2 cellular contexts compared by ENCODE assay signal in genomic region chr17:72164340-72164739, GRCh38.
TF ChIP-seq lines count a peak whose summit lies in the region.

No MANE protein-coding gene starts in this region.

TF ChIP-seq in HCT116, 20 proteins besides CTCF, POLR2A, EP300 and RAD21:
- TF ChIP-seq JUND (IDR thresholded peaks at IDR 0.05) (no peak), CEBPB (IDR thresholded peaks at IDR 0.05; ENCODE audit: low read depth) (peak; percentile 38), SRF (IDR thresholded peaks at IDR 0.05; ENCODE audit: low read depth) (no peak), FOSL1 (IDR thresholded peaks at IDR 0.05; ENCODE audit: low read depth) (no peak)
TF ChIP-seq in HCT116: peak in this region for 1.

TF ChIP-seq in H1, 55 proteins besides CTCF, POLR2A, EP300 and RAD21:
- TF ChIP-seq ZNF274 (IDR thresholded peaks at IDR 0.05; ENCODE audit: borderline replicate concordance, extremely low read depth, low read length) (no peak), CEBPB (IDR thresholded peaks at IDR 0.05; ENCODE audit: low read depth, low read length) (peak; percentile 85)
TF ChIP-seq in H1: peak in this region for 1.
